In genomic region chr15:25173241-25174028, GRCh38 we compare ENCODE assay signal across 26 cellular contexts.
DNase-seq lines count a peak whose midpoint lies in the region; ATAC-seq, FAIRE-seq and TF ChIP-seq lines count a peak whose summit lies in the region.
"Had no signal": no experiment of that assay in that cellular context is flagged by ENCODE, and none has a peak within 500 bp of the region (broad histone marks: within the 10 kb centered on the region; RNA-seq: fewer than 3 reads in every experiment).

No MANE protein-coding gene starts in this region.

- TF ChIP-seq CTCF in colonic mucosa (IDR thresholded peaks at IDR 0.05) (no peak), lung (IDR thresholded peaks at IDR 0.05; ENCODE audit: control extremely low read depth, extremely low read depth) (no peak), neural progenitor cell (IDR thresholded peaks at IDR 0.05) (no peak)

- ATAC-seq in Right ventricle myocardium superior (ENCODE audit: poor library complexity) (no peak), lung (ENCODE audit: insufficient read depth, low FRiP score) (no peak), HG03196 (IDR thresholded peaks at IDR 0.05; ENCODE audit: unreplicated experiment) (no peak)
- ATAC-seq: activated CD4-positive, CD25-positive, alpha-beta regulatory T cell treated with anti-CD3 and anti-CD28 coated beads, Interleukin-2, amount 50 U/mL, for 24 hours; body of pancreas; HCT116; K562; Panc1; SK-N-SH treated with all-trans-retinoic acid at 6 μM for 48 hours; stimulated activated effector memory CD8-positive, alpha-beta T cell treated with anti-CD3 and anti-CD28 coated beads, Interleukin-12 subunit alpha, Interleukin-12 subunit beta, amount 100 ng/mL, for 72 hours had no signal

- no peak overlapping the region for H3K4me3 Mint-ChIP-seq in neural progenitor cell
- H3K4me3 Mint-ChIP-seq: activated naive CD8-positive, alpha-beta T cell; CD4-positive, alpha-beta memory T cell; stimulated activated effector memory CD8-positive, alpha-beta T cell treated with anti-CD3 and anti-CD28 coated beads, Interleukin-12 subunit alpha, Interleukin-12 subunit beta, amount 100 ng/mL, for 72 hours had no signal

- peaks cover 2% of the 10 kb centered on the region for H3K36me3 Mint-ChIP-seq in neural progenitor cell
- H3K36me3 Mint-ChIP-seq: stimulated activated effector memory CD8-positive, alpha-beta T cell treated with anti-CD3 and anti-CD28 coated beads, Interleukin-12 subunit alpha, Interleukin-12 subunit beta, amount 100 ng/mL, for 72 hours had no signal

- no peaks in the 10 kb centered on the region for H3K79me2 ChIP-seq in neural progenitor cell (ENCODE audit: low read depth)

- peak; percentile 31 for DNase-seq in cardiac septum (ENCODE audit: low spot score)
- DNase-seq in Right ventricle myocardium superior = no peak
- DNase-seq in colonic mucosa = peak; percentile 9
- peak; percentile 7 for DNase-seq in lung (ENCODE audit: low spot score)
- peak; percentile 34 for DNase-seq in ureter (ENCODE audit: low spot score)
- DNase-seq in neural progenitor cell (ENCODE audit: low spot score) = no peak
- no peak for DNase-seq in GM19239 (ENCODE audit: insufficient read length, low spot score)
- DNase-seq: CD4-positive, alpha-beta memory T cell; cortex of kidney; hippocampal formation; MV-4-11; NCI-H1694 treated with DMSO at 0.1 percent for 48 hours; NCI-H226; retina; T-helper 9 cell had no signal

- H3K27me3 Mint-ChIP-seq in neural progenitor cell (ENCODE audit: insufficient read depth, low read depth) = peaks cover 14% of the 10 kb centered on the region
- H3K27me3 Mint-ChIP-seq: activated naive CD8-positive, alpha-beta T cell; CD4-positive, alpha-beta memory T cell had no signal

- H3K9me3 Mint-ChIP-seq in neural progenitor cell = peaks cover 40% of the 10 kb centered on the region

- no peaks in the 10 kb centered on the region for H4K20me1 ChIP-seq in neural progenitor cell (ENCODE audit: low read depth)

- 86 to 89% methylated on average over 13 of the region's 13 CpGs for WGBS in lung, 2 donors

- H3K27me3 ChIP-seq in colonic mucosa (no peaks in the 10 kb centered on the region), lung (ENCODE audit: control insufficient read depth, insufficient read depth) (no peaks in the 10 kb centered on the region), neural progenitor cell (no peaks in the 10 kb centered on the region)
- H3K27me3 ChIP-seq: body of pancreas, tibial artery had no signal

- no peaks in the 10 kb centered on the region for H3K4me1 ChIP-seq in colonic mucosa
- H3K4me1 ChIP-seq in lung (ENCODE audit: control insufficient read depth in 2 of 2, insufficient read depth in 2 of 2, low read length in 2 of 2) = no peaks in the 10 kb centered on the region
- no peaks in the 10 kb centered on the region for H3K4me1 ChIP-seq in neural progenitor cell
- H3K4me1 ChIP-seq: body of pancreas, tibial artery had no signal

- intact Hi-C loops in cardiac septum (cut with DNase I) = no loop called here
- intact Hi-C loops in Right ventricle myocardium superior (cut with DNase I) = loop anchor here (10.0 kb wide), 1 partner anchor 61 kb away; no protein-coding TSS in a partner anchor
- intact Hi-C loops in colonic mucosa (cut with DNase I) = no loop called here

- peaks cover 6% of the 10 kb centered on the region for H3K9me3 ChIP-seq in colonic mucosa
- H3K9me3 ChIP-seq in lung (ENCODE audit: control insufficient read depth in 2 of 2, insufficient read depth in 1 of 2, low read length in 1 of 2) = peaks cover 0 to 78% of the 10 kb centered on the region in 2 donors
- no peaks in the 10 kb centered on the region for H3K9me3 ChIP-seq in neural progenitor cell (ENCODE audit: low read depth)

- H3K36me3 ChIP-seq in colonic mucosa (no peaks in the 10 kb centered on the region), lung (ENCODE audit: control insufficient read depth in 2 of 2, insufficient read depth in 2 of 2, low read length in 2 of 2) (no peaks in the 10 kb centered on the region), neural progenitor cell (no peaks in the 10 kb centered on the region)
- H3K36me3 ChIP-seq: tibial artery had no signal

- FAIRE-seq in GM19239 (lab: Jason Lieb, UNC) = no peak
- FAIRE-seq: endothelial cell of umbilical vein, K562 had no signal

- no peak overlapping the region for H3K27ac ChIP-seq in colonic mucosa
- H3K27ac ChIP-seq in lung (ENCODE audit: low read depth in 1 of 2, low read length in 1 of 2) = no peak overlapping the region
- no peak overlapping the region for H3K27ac ChIP-seq in neural progenitor cell
- H3K27ac ChIP-seq: body of pancreas, tibial artery had no signal

- H3K9ac ChIP-seq in colonic mucosa (ENCODE audit: low read depth in 2 of 2, low read length in 2 of 2) = no peak overlapping the region
- H3K9ac ChIP-seq in neural progenitor cell = no peak overlapping the region

- H3F3A ChIP-seq in neural progenitor cell (ENCODE audit: low read depth) = no peaks in the 10 kb centered on the region

- no peak overlapping the region for H3K4me2 ChIP-seq in neural progenitor cell

- no peak overlapping the region for H2AFZ ChIP-seq in neural progenitor cell (replicated peaks)

- H3K4me3 ChIP-seq in colonic mucosa = no peak overlapping the region
- H3K4me3 ChIP-seq in lung = no peak overlapping the region
- H3K4me3 ChIP-seq in neural progenitor cell = no peak overlapping the region
- H3K4me3 ChIP-seq: body of pancreas, K562, tibial artery had no signal

- no peaks in the 10 kb centered on the region for H3K4me1 Mint-ChIP-seq in neural progenitor cell
- H3K4me1 Mint-ChIP-seq: CD4-positive, alpha-beta memory T cell; stimulated activated effector memory CD8-positive, alpha-beta T cell treated with anti-CD3 and anti-CD28 coated beads, Interleukin-12 subunit alpha, Interleukin-12 subunit beta, amount 100 ng/mL, for 72 hours had no signal

- no peak overlapping the region for H3K27ac Mint-ChIP-seq in neural progenitor cell
- H3K27ac Mint-ChIP-seq: activated naive CD8-positive, alpha-beta T cell; CD4-positive, alpha-beta memory T cell; stimulated activated effector memory CD8-positive, alpha-beta T cell treated with anti-CD3 and anti-CD28 coated beads, Interleukin-12 subunit alpha, Interleukin-12 subunit beta, amount 100 ng/mL, for 72 hours had no signal

Comparison
In these comparisons a context has a peak if more than half of its experiments do, and no peak if none do; other contexts are left out.
1. DNase-seq: peak in cardiac septum (single experiment), colonic mucosa (single experiment), lung (single experiment) and ureter (single experiment); none in Right ventricle myocardium superior (single experiment), neural progenitor cell (single experiment) and GM19239 (single experiment).